ENCODE assay signal across 8 cellular contexts in genomic region chr3:112043621-112044201, GRCh38. TPM values are rescaled to one million over a fixed set of nuclear protein-coding genes. Genes with fewer than 3 reads are reported as not detected.
A peak's percentile ranks its signal among the peaks of the same experiment; 100 is the strongest.
DNase-seq lines count a peak whose midpoint lies in the region; ATAC-seq and TF ChIP-seq lines count a peak whose summit lies in the region.

No MANE protein-coding gene starts in this region.

- no peaks in the 10 kb centered on the region for H3K9me3 ChIP-seq in KOPT-K1 (ENCODE audit: insufficient read depth, low read length, poor library complexity, severe bottlenecking)
- no peaks in the 10 kb centered on the region for H3K9me3 ChIP-seq in gastroesophageal sphincter
- H3K9me3 ChIP-seq in vagina, result no peaks in the 10 kb centered on the region

- H3K4me1 ChIP-seq in GM23338 (ENCODE audit: insufficient read depth), result peaks cover 18% of the 10 kb centered on the region
- peaks cover 0 to 7% (median 0%) of the 10 kb centered on the region in 3 donors for H3K4me1 ChIP-seq in gastroesophageal sphincter
- no peaks in the 10 kb centered on the region for H3K4me1 ChIP-seq in vagina

- peaks cover 2% of the 10 kb centered on the region; the same call in 1 of the 3 replicates for H3K9me3 Mint-ChIP-seq in GM23338

- no peak overlapping the region for H3K4me3 Mint-ChIP-seq in GM23338

- no peak for TF ChIP-seq EP300 in gastroesophageal sphincter (IDR thresholded peaks at IDR 0.05)

- H3K4me3 ChIP-seq in GM23338 (no peak overlapping the region), gastroesophageal sphincter (peak overlapping the region in 1 of 2 donors; percentile 7), vagina (no peak overlapping the region)

- ATAC-seq in GM23338 (peak; percentile 95), gastroesophageal sphincter (peak; percentile 70)

- no peaks in the 10 kb centered on the region; the same call in 1 of the 2 replicates for H3K9me2 ChIP-seq in GM23338 (ENCODE audit: insufficient read depth)

- H3K27me3 ChIP-seq in GM23338 (ENCODE audit: insufficient read depth) (no peaks in the 10 kb centered on the region), gastroesophageal sphincter (no peaks in the 10 kb centered on the region), vagina (no peaks in the 10 kb centered on the region)

- H2AFZ ChIP-seq in GM23338, result no peak overlapping the region; the same call in 1 of the 2 replicates

- H3K27me3 Mint-ChIP-seq in GM23338 (ENCODE audit: insufficient read depth, low read depth, poor library complexity), result no peaks in the 10 kb centered on the region

- intact Hi-C loops in posterior cingulate gyrus (cut with DNase I), result loop anchor here (2.0 to 10.0 kb wide), 2 partner anchors 55 to 329 kb away; no protein-coding TSS in a partner anchor
- intact Hi-C loops in vagina (cut with DNase I), result loop anchor here (10.0 kb wide), 1 partner anchor 379 kb away; no protein-coding TSS in a partner anchor

- H3F3A ChIP-seq in GM23338 (replicated peaks; ENCODE audit: low read depth), result no peaks in the 10 kb centered on the region; the same call in 1 of the 2 replicates

- H3K27ac ChIP-seq in GM23338 (ENCODE audit: low read depth) (no peak overlapping the region), KOPT-K1 (ENCODE audit: low read depth, low read length, poor library complexity, severe bottlenecking) (peak overlapping the region; percentile 8), gastroesophageal sphincter (no peak overlapping the region), vagina (no peak overlapping the region)

- H3K36me3 Mint-ChIP-seq in GM23338 (ENCODE audit: low read depth), result peaks cover 3% of the 10 kb centered on the region; the same call in 2 of the 3 replicates

- peak; percentile 90 to 95 for TF ChIP-seq CTCF in GM23338 (conservative IDR thresholded peaks at IDR 0.05; ENCODE audit: low read depth in 2 of 2)
- peak; percentile 63 to 86 (median 69) for TF ChIP-seq CTCF in gastroesophageal sphincter (IDR thresholded peaks at IDR 0.05)
- peak; percentile 61 to 69 (median 67) for TF ChIP-seq CTCF in vagina (IDR thresholded peaks at IDR 0.05)

- 7 to 14% methylated on average over 7 of the region's 7 CpGs for WGBS in gastroesophageal sphincter (ENCODE audit: low coverage in 1 of 2), 2 donors

- no peak overlapping the region for H3K27ac Mint-ChIP-seq in GM23338

- no peaks in the 10 kb centered on the region for H4K20me1 ChIP-seq in GM23338 (replicated peaks; ENCODE audit: insufficient read depth)

- H3K79me2 ChIP-seq in GM23338 (replicated peaks; ENCODE audit: insufficient read depth), result no peaks in the 10 kb centered on the region

- TF ChIP-seq POLR2A in gastroesophageal sphincter (IDR thresholded peaks at IDR 0.05) (no peak), vagina (IDR thresholded peaks at IDR 0.05) (no peak)

- H3K36me3 ChIP-seq in GM23338 (ENCODE audit: insufficient read depth) (no peaks in the 10 kb centered on the region), KOPT-K1 (ENCODE audit: insufficient read depth, low read length) (no peaks in the 10 kb centered on the region), gastroesophageal sphincter (no peaks in the 10 kb centered on the region), vagina (no peaks in the 10 kb centered on the region)

- DNase-seq in GF-D8 (lab: John Stamatoyannopoulos, UW), result peak; percentile 8
- peak; percentile 83 for DNase-seq in GM23338 (ENCODE audit: low spot score)
- DNase-seq in OCI-M1 (lab: John Stamatoyannopoulos, UW), result peak; percentile 73
- peak; percentile 11 for DNase-seq in activated T-helper 9 cell treated with anti-CD3 and anti-CD28 coated beads, Interleukin-2, amount 50 U/mL, for 16 hours (ENCODE audit: low read depth)
- DNase-seq in posterior cingulate gyrus, result peak in 7 of 10 donors; percentile 11 to 90 (median 40)
- no peak for DNase-seq in vagina (ENCODE audit: extremely low spot score in 2 of 2)

- peaks cover 29% of the 10 kb centered on the region for H3K4me1 Mint-ChIP-seq in GM23338

- H3K4me2 ChIP-seq in GM23338, result no peak overlapping the region

TF ChIP-seq in GM23338, 12 proteins besides CTCF, POLR2A, EP300 and RAD21:
- TF ChIP-seq CREB1 (CRISPR knock-in tag; IDR thresholded peaks at IDR 0.05; ENCODE audit: low read depth), result 0 out of 2 replicates have a peak, but pooled peaks have one; percentile 12
- TF ChIP-seq ZNF114 (CRISPR knock-in tag; IDR thresholded peaks at IDR 0.05), result no peak
- TF ChIP-seq ETS1 (IDR thresholded peaks at IDR 0.05), result no peak

RNA-seq across cellular contexts. Expression of gene TMPRSS7, which starts 9.2 kb away (rescaled TPM):
- not detected in 2 replicates for total RNA-seq in GM23338 (2014; rRNA removed; shearing (Covaris generic))
- polyA plus RNA-seq in GM23338 (2016; fragmentation: Nextera tagmentation; extraction: Ambion mirVana), result not detected in 2 replicates
- not detected for total RNA-seq in gastroesophageal sphincter
- not detected for total RNA-seq in vagina

RNA-seq across cellular contexts. Expression of gene C3orf52, which starts 42.5 kb away (rescaled TPM):
- 14.1 and 16.6 TPM in 2 replicates for total RNA-seq in GM23338 (2014; rRNA removed; shearing (Covaris generic))
- 7.9 and 8.1 TPM in 2 replicates for polyA plus RNA-seq in GM23338 (2016; fragmentation: Nextera tagmentation; extraction: Ambion mirVana)
- 1 to 10 TPM; 1.6 to 3.4 (median 1.9) TPM for total RNA-seq in gastroesophageal sphincter
- 8.1 TPM for total RNA-seq in vagina

RNA-seq across cellular contexts. Expression of gene TAGLN3, which starts 45.0 kb away (rescaled TPM):
- total RNA-seq in GM23338 (2014; rRNA removed; shearing (Covaris generic)), result 6.8 and 8.2 TPM in 2 replicates
- polyA plus RNA-seq in GM23338 (2016; fragmentation: Nextera tagmentation; extraction: Ambion mirVana), result 12.6 and 13.0 TPM in 2 replicates
- total RNA-seq in gastroesophageal sphincter (1 to 10 TPM in 3 of 4 donors, not detected in 1; 1.1 to 2.7 (median 1.5) TPM), vagina (3.9 TPM)

Comparison
In these comparisons a context has a peak if more than half of its experiments do, and no peak if none do; other contexts are left out.
1. DNase-seq: peak in GF-D8 (single experiment), GM23338 (single experiment), OCI-M1 (single experiment), activated T-helper 9 cell treated with anti-CD3 and anti-CD28 coated beads, Interleukin-2, amount 50 U/mL, for 16 hours (single experiment) and posterior cingulate gyrus (7 of 10); none in vagina (0 of 2).
2. Peak in every context shown above with its lines, with median percentiles within 50 percentile points of each other: CTCF ChIP-seq.